ENCODE assay signal across 18 cellular contexts in the genomic region with DNA sequence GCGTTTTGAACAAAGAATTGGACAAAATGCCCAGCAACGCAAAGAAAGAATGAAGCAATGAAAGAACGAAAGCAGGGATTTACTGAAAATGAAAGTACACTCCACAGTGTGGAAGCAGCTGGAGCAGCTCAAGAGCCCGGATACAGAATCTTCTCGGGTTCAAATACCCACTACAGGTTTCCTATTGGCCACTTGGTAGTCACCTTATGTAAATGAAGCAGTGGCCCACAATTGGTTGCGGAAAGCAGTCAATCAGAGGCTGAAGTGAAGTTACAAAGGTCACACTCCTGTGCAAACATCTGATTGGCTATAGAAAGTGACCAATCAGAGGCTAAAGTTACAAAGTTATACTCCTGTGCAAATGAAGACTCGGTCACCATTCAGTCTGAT. TPM values are rescaled to one million over a fixed set of nuclear protein-coding genes. Genes with fewer than 3 reads are reported as not detected.
A peak's percentile ranks its signal among the peaks of the same experiment; 100 is the strongest.
DNase-seq lines count a peak whose midpoint lies in the region; ATAC-seq, FAIRE-seq and TF ChIP-seq lines count a peak whose summit lies in the region.
"Had no signal": no experiment of that assay in that cellular context is flagged by ENCODE, and none has a peak within 500 bp of the region (broad histone marks: within the 10 kb centered on the region; RNA-seq: fewer than 3 reads in every experiment).

No MANE protein-coding gene starts in this region.

- H3K4me1 ChIP-seq in IMR-90 (ENCODE audit: control insufficient read depth, insufficient read depth, low read length), result no peaks in the 10 kb centered on the region
- H3K4me1 ChIP-seq in GM12878 (ENCODE audit: control insufficient read depth, insufficient read depth, low read length), result no peaks in the 10 kb centered on the region
- peaks cover 2 to 11% (median 8%) of the 10 kb centered on the region in 4 donors for H3K4me1 ChIP-seq in liver (ENCODE audit: control insufficient read depth in 4 of 4, insufficient read depth in 4 of 4, low read length in 3 of 4)
- H3K4me1 ChIP-seq: prostate gland had no signal

- H3K9me1 ChIP-seq in IMR-90 (ENCODE audit: insufficient read depth, low read length), result no peaks in the 10 kb centered on the region

- H3K9me3 Mint-ChIP-seq in CD14-positive monocyte, result peaks cover 0 to 3% (median 0%) of the 10 kb centered on the region in 7 donors
- H3K9me3 Mint-ChIP-seq in stimulated activated naive CD8-positive, alpha-beta T cell treated with anti-CD3 and anti-CD28 coated beads, Interleukin-15, amount 100 ng/mL, for 72 hours, result no peaks in the 10 kb centered on the region
- H3K9me3 Mint-ChIP-seq: activated naive CD4-positive, alpha-beta T cell treated with anti-CD3 and anti-CD28 coated beads, Interleukin-2, amount 50 U/mL, for 24 hours had no signal

- intact Hi-C loops in IMR-90 (cut with micrococcal nuclease), result no loop called here
- intact Hi-C loops in GM12878 (cut with micrococcal nuclease; ENCODE audit: unreplicated experiment), result no loop called here
- intact Hi-C loops in CD14-positive monocyte (cut with micrococcal nuclease), result no loop called here

- no peak overlapping the region for H2BK20ac ChIP-seq in IMR-90 (ENCODE audit: low read depth, low read length)

- no peak overlapping the region for H3K9ac ChIP-seq in IMR-90 (ENCODE audit: low read depth, low read length)
- H3K9ac ChIP-seq in GM12878 (ENCODE audit: control insufficient read depth, insufficient read depth, low read length), result no peak overlapping the region
- H3K9ac ChIP-seq in liver (ENCODE audit: low read depth in 1 of 2, low read length in 2 of 2), result no peak overlapping the region

- H3K27ac Mint-ChIP-seq in CD14-positive monocyte, result peak overlapping the region in 1 of 7 donors; percentile 11
- H3K27ac Mint-ChIP-seq in stimulated activated naive CD8-positive, alpha-beta T cell treated with anti-CD3 and anti-CD28 coated beads, Interleukin-15, amount 100 ng/mL, for 72 hours, result no peak overlapping the region
- H3K27ac Mint-ChIP-seq: activated CD4-positive, alpha-beta T cell treated with anti-CD3 and anti-CD28 coated beads for 36 hours; activated naive CD4-positive, alpha-beta T cell treated with anti-CD3 and anti-CD28 coated beads, Interleukin-2, amount 50 U/mL, for 24 hours; T-helper 17 cell had no signal

- dilution Hi-C loops in IMR-90 (cut with HindIII; ENCODE audit: low sequenced_read_pairs, unreplicated experiment), result no loop called here

- H3K27ac ChIP-seq in IMR-90 (ENCODE audit: insufficient read depth, low read length), result no peak overlapping the region
- H3K27ac ChIP-seq in GM12878 (ENCODE audit: control insufficient read depth, insufficient read depth), result no peak overlapping the region
- peak overlapping the region; percentile 29 to 69 for H3K27ac ChIP-seq in liver (ENCODE audit: low read depth in 1 of 2, low read length in 2 of 2)
- H3K27ac ChIP-seq: brain microvascular endothelial cell, hepatocyte, prostate gland had no signal

- SMC1A ChIA-PET in GM12878 (lab: Charles Lee; ENCODE audit: uncharacterized antibody, unreplicated experiment), result no interaction called here

- POLR2A ChIA-PET in IMR-90 (lab: Charles Lee; ENCODE audit: unreplicated experiment) (interaction anchor here (0.7 kb wide), 1 partner anchor 1953 kb away, joined by 11 read pairs; no protein-coding TSS in a partner anchor), GM12878 (lab: Charles Lee) (no interaction called here)

- H3K4me3 Mint-ChIP-seq in CD14-positive monocyte, result no peak overlapping the region
- H3K4me3 Mint-ChIP-seq in stimulated activated naive CD8-positive, alpha-beta T cell treated with anti-CD3 and anti-CD28 coated beads, Interleukin-15, amount 100 ng/mL, for 72 hours, result no peak overlapping the region
- H3K4me3 Mint-ChIP-seq: activated CD4-positive, alpha-beta T cell treated with anti-CD3 and anti-CD28 coated beads for 36 hours; activated naive CD4-positive, alpha-beta T cell treated with anti-CD3 and anti-CD28 coated beads, Interleukin-2, amount 50 U/mL, for 24 hours; naive B cell; T-helper 17 cell had no signal

- FAIRE-seq in GM12878 (lab: Jason Lieb, UNC), result no peak
- FAIRE-seq: D721Med had no signal

- H3K23ac ChIP-seq in IMR-90 (ENCODE audit: low read depth, low read length), result no peak overlapping the region

- no peak overlapping the region for H4K91ac ChIP-seq in IMR-90 (ENCODE audit: insufficient read depth, low read depth, low read length)

- H4K20me1 ChIP-seq in IMR-90 (ENCODE audit: insufficient read depth, low read length) (no peaks in the 10 kb centered on the region), GM12878 (ENCODE audit: control insufficient read depth, insufficient read depth) (no peaks in the 10 kb centered on the region)

- no peak for TF ChIP-seq EP300 in GM12878 (IDR thresholded peaks at IDR 0.05; ENCODE audit: borderline replicate concordance in 1 of 2, control insufficient read depth in 1 of 2, low read depth in 2 of 2, low read length in 2 of 2)

- H2AK9ac ChIP-seq in IMR-90 (replicated peaks; ENCODE audit: low read depth, low read length, poor library complexity), result no peak overlapping the region

- H3K9me3 ChIP-seq in IMR-90 (ENCODE audit: control insufficient read depth, insufficient read depth, low read length) (no peaks in the 10 kb centered on the region), GM12878 (replicated peaks; ENCODE audit: control insufficient read depth, insufficient read depth, low read length) (no peaks in the 10 kb centered on the region; the same call in 2 of the 3 replicates), liver (ENCODE audit: control insufficient read depth in 4 of 4, low read length in 3 of 4) (no peaks in the 10 kb centered on the region)
- H3K9me3 ChIP-seq: prostate gland had no signal

- TF ChIP-seq CTCF in IMR-90 (conservative IDR thresholded peaks at IDR 0.05; ENCODE audit: low read depth, low read length) (no peak), GM12878 (IDR thresholded peaks at IDR 0.05 in 2 of 3, conservative IDR thresholded peaks at IDR 0.05 in 1 of 3; ENCODE audit: control insufficient read depth in 2 of 3, extremely low read depth in 1 of 3, insufficient read depth in 1 of 3, low read depth in 3 of 3, low read length in 3 of 3) (no peak), liver (IDR thresholded peaks at IDR 0.05; ENCODE audit: low read depth, low read length, missing input control) (no peak), CD14-positive monocyte (IDR thresholded peaks at IDR 0.05) (no peak)

- H2BK15ac ChIP-seq in IMR-90 (ENCODE audit: low read depth, low read length), result no peak overlapping the region

- H2BK120ac ChIP-seq in IMR-90 (ENCODE audit: low read depth, low read length), result no peak overlapping the region

- no peak overlapping the region for H2BK5ac ChIP-seq in IMR-90 (ENCODE audit: low read depth, low read length, poor library complexity, severe bottlenecking)

- peak; percentile 59 for DNase-seq in Daoy (ENCODE audit: low read depth)
- DNase-seq in IMR-90, result no peak
- DNase-seq in GM12878 (ENCODE audit: low read depth, low spot score), result no peak
- no peak for DNase-seq in CD14-positive monocyte (ENCODE audit: low spot score)
- no peak for DNase-seq in hepatic stellate cell (ENCODE audit: low spot score)
- DNase-seq in stimulated activated naive CD8-positive, alpha-beta T cell treated with anti-CD3 and anti-CD28 coated beads, Interleukin-15, amount 100 ng/mL, for 72 hours, result no peak
- DNase-seq: activated CD4-positive, alpha-beta T cell treated with anti-CD3 and anti-CD28 coated beads for 36 hours; AML-193; brain microvascular endothelial cell; naive B cell; NCI-H2029 treated with DMSO at 0.1 percent for 48 hours; T-helper 17 cell had no signal

- H3K4me2 ChIP-seq in IMR-90 (ENCODE audit: low read depth, low read length) (peak overlapping the region; percentile 35; the same call in 1 of the 2 replicates), GM12878 (ENCODE audit: control insufficient read depth, insufficient read depth) (no peak overlapping the region)
- H3K4me2 ChIP-seq: hepatocyte had no signal

- no peak overlapping the region for H4K5ac ChIP-seq in IMR-90 (ENCODE audit: low read depth, low read length)

- TF ChIP-seq POLR2A in IMR-90 (IDR thresholded peaks at IDR 0.05; ENCODE audit: low read depth, low read length) (no peak), GM12878 (IDR thresholded peaks at IDR 0.05; ENCODE audit: low read depth, low read length) (no peak)

- in situ Hi-C loops in IMR-90 (cut with MboI; ENCODE audit: low sequenced_read_pairs) (no loop called here), GM12878 (cut with MboI) (no loop called here)

- RAD21 ChIA-PET in GM12878 (lab: Charles Lee; ENCODE audit: unreplicated experiment), result no interaction called here

- TF ChIP-seq RAD21 in IMR-90 (IDR thresholded peaks at IDR 0.05; ENCODE audit: low read length) (no peak), GM12878 (IDR thresholded peaks at IDR 0.05; ENCODE audit: insufficient read depth, low read depth, low read length) (no peak), liver (IDR thresholded peaks at IDR 0.05) (peak in 1 of 2 donors; percentile 9)

- H3K4me3 ChIP-seq in IMR-90 (ENCODE audit: insufficient read depth, low read depth, low read length) (no peak overlapping the region), GM12878 (no peak overlapping the region), liver (ENCODE audit: low read depth in 1 of 3, low read length in 3 of 3) (peak overlapping the region in 1 of 3 donors; percentile 39)
- H3K4me3 ChIP-seq: hepatocyte, prostate gland had no signal

- no peaks in the 10 kb centered on the region for H3K4me1 Mint-ChIP-seq in CD14-positive monocyte
- H3K4me1 Mint-ChIP-seq in stimulated activated naive CD8-positive, alpha-beta T cell treated with anti-CD3 and anti-CD28 coated beads, Interleukin-15, amount 100 ng/mL, for 72 hours, result no peaks in the 10 kb centered on the region
- H3K4me1 Mint-ChIP-seq: activated CD4-positive, alpha-beta T cell treated with anti-CD3 and anti-CD28 coated beads for 36 hours; activated naive CD4-positive, alpha-beta T cell treated with anti-CD3 and anti-CD28 coated beads, Interleukin-2, amount 50 U/mL, for 24 hours; naive B cell; T-helper 17 cell had no signal

- H4K8ac ChIP-seq in IMR-90 (ENCODE audit: low read depth in 2 of 2, low read length in 2 of 2), result no peak overlapping the region

- no peak overlapping the region for H3K18ac ChIP-seq in IMR-90 (ENCODE audit: low read depth, low read length)

- H3K56ac ChIP-seq in IMR-90 (ENCODE audit: extremely low read depth, insufficient read depth, low read length), result no peak overlapping the region

- no TSS peak for BruUV-seq in IMR-90 (replicated peaks; lab: Mats Ljungman, UMichigan)
- BruUV-seq in GM12878 (replicated peaks; lab: Mats Ljungman, UMichigan), result no TSS peak

- no peak for ATAC-seq in IMR-90 (ENCODE audit: low read depth)
- no peak for ATAC-seq in GM12878
- ATAC-seq in HG03469 (IDR thresholded peaks at IDR 0.05; ENCODE audit: unreplicated experiment), result no peak
- no peak for ATAC-seq in stimulated activated naive CD8-positive, alpha-beta T cell treated with anti-CD3 and anti-CD28 coated beads, Interleukin-15, amount 100 ng/mL, for 72 hours
- ATAC-seq: activated CD4-positive, alpha-beta T cell treated with anti-CD3 and anti-CD28 coated beads for 36 hours; T-helper 17 cell had no signal

- no peak overlapping the region for H2AFZ ChIP-seq in IMR-90 (replicated peaks; ENCODE audit: low read length, poor library complexity)
- H2AFZ ChIP-seq in GM12878 (ENCODE audit: control insufficient read depth, low read depth, low read length), result no peak overlapping the region
- H2AFZ ChIP-seq: hepatocyte had no signal

- H2AK5ac ChIP-seq in IMR-90 (ENCODE audit: low read depth, low read length), result no peak overlapping the region

- H3K79me1 ChIP-seq in IMR-90 (ENCODE audit: low read depth in 1 of 2, low read length in 2 of 2), result no peaks in the 10 kb centered on the region

- H3K27me3 ChIP-seq in IMR-90 (ENCODE audit: control insufficient read depth, insufficient read depth, low read length), result peaks cover 13% of the 10 kb centered on the region
- H3K27me3 ChIP-seq in GM12878 (replicated peaks in 1 of 2; ENCODE audit: control insufficient read depth in 2 of 2, insufficient read depth in 2 of 2, low read length in 1 of 2), result peaks cover 0 to 1% of the 10 kb centered on the region in 2 experiments; a peak in 1 of 4 replicates
- H3K27me3 ChIP-seq in liver (ENCODE audit: control insufficient read depth in 4 of 4, insufficient read depth in 4 of 4, low read length in 3 of 4), result no peaks in the 10 kb centered on the region
- H3K27me3 ChIP-seq: brain microvascular endothelial cell, hepatocyte had no signal

- H3K36me3 ChIP-seq in IMR-90 (ENCODE audit: control insufficient read depth, insufficient read depth, low read length), result no peaks in the 10 kb centered on the region
- no peaks in the 10 kb centered on the region for H3K36me3 ChIP-seq in GM12878 (ENCODE audit: control insufficient read depth in 2 of 2, insufficient read depth in 2 of 2, low read length in 1 of 2)
- H3K36me3 ChIP-seq in liver (ENCODE audit: control insufficient read depth in 4 of 4, insufficient read depth in 3 of 4, low read depth in 1 of 4, low read length in 3 of 4), result no peaks in the 10 kb centered on the region
- H3K36me3 ChIP-seq: brain microvascular endothelial cell, prostate gland had no signal

- H3K27me3 Mint-ChIP-seq in CD14-positive monocyte (ENCODE audit: low read depth in 3 of 3), result peaks cover 8 to 21% (median 11%) of the 10 kb centered on the region in 3 donors
- no peaks in the 10 kb centered on the region for H3K27me3 Mint-ChIP-seq in stimulated activated naive CD8-positive, alpha-beta T cell treated with anti-CD3 and anti-CD28 coated beads, Interleukin-15, amount 100 ng/mL, for 72 hours
- H3K27me3 Mint-ChIP-seq: activated naive CD4-positive, alpha-beta T cell treated with anti-CD3 and anti-CD28 coated beads, Interleukin-2, amount 50 U/mL, for 24 hours had no signal

- H3K14ac ChIP-seq in IMR-90 (replicated peaks; ENCODE audit: low read depth, low read length), result no peak overlapping the region

- 80% methylated on average over 3 of the region's 7 CpGs; no CpG with 5 or more reads in 1 of the 2 experiments for WGBS in IMR-90 (ENCODE audit: extremely low coverage in 2 of 2, insufficient read length in 1 of 2), 2 experiments
- WGBS in GM12878 (ENCODE audit: insufficient coverage, insufficient replicate concordance, low lambda C conversion rate, missing lambda C conversion rate), result 65% methylated on average over 7 of the region's 7 CpGs
- 50% methylated on average over 7 of the region's 7 CpGs for WGBS in liver

- CTCF ChIA-PET in IMR-90 (lab: Yijun Ruan, JAX) (no interaction called here), GM12878 (lab: Yijun Ruan, JAX) (no interaction called here)

- no peak overlapping the region for H3K4ac ChIP-seq in IMR-90 (ENCODE audit: low read depth, low read length)

- H3K36me3 Mint-ChIP-seq in CD14-positive monocyte, result no peaks in the 10 kb centered on the region
- H3K36me3 Mint-ChIP-seq: activated naive CD4-positive, alpha-beta T cell treated with anti-CD3 and anti-CD28 coated beads, Interleukin-2, amount 50 U/mL, for 24 hours; naive B cell had no signal

- H3K79me2 ChIP-seq in GM12878 (ENCODE audit: control insufficient read depth, insufficient read depth, low read length), result no peaks in the 10 kb centered on the region
- H3K79me2 ChIP-seq: hepatocyte had no signal

RNA-seq across cellular contexts. Expression of a gene that starts 15.0 kb away (rescaled TPM):
- total RNA-seq in Daoy (2014; rRNA removed; shearing (Covaris generic)), result 5.7 and 7.1 TPM in 2 replicates
- total RNA-seq in IMR-90 (2012; rRNA removed) (1.6 and 2.2 TPM in 2 replicates), GM12878 (2014; rRNA removed) (3.3 and 3.5 TPM in 2 replicates), GM12878 (2014; rRNA removed; fragmentation: Illumina TruSeq; extraction: Trizol) (3.0 and 3.1 TPM in 2 replicates), GM12878 (2021) (7.3 and 8.7 TPM in 2 replicates), liver (10 to 100 TPM in 1 of 2 donors, 1 to 10 TPM in 1; 3.2 to 15.1 TPM)
- polyA plus RNA-seq in IMR-90 (2012; rRNA removed) (2.8 and 3.7 TPM in 2 replicates), GM12878 (2011; rRNA removed) (2.6 and 3.7 TPM in 2 replicates), GM12878 (2014; fragmentation: Illumina TruSeq; extraction: Trizol) (2.0 and 3.3 TPM in 2 replicates), GM12878 (2014; fragmentation: Nextera tagmentation; extraction: Ambion mirVana) (under 1 TPM; 0.16 to 0.40 TPM), GM12878 (2014; rRNA removed) (4.4 and 8.1 TPM in 2 replicates), GM12878 (2016; fragmentation: Nextera tagmentation; extraction: Ambion mirVana) (1 to 10 TPM in 1 of 2 experiments, under 1 TPM in 1; 0.89 to 1.3 TPM), liver (1 to 10 TPM; 4.1 to 6.1 TPM), CD14-positive monocyte (under 1 TPM; 0.48 to 0.99 TPM)
- 0.86 and 1.6 TPM in 2 replicates for polyA plus RNA-seq in IMR-90 (2012; cell fraction: cytosol; rRNA removed)
- polyA plus RNA-seq in IMR-90 (2012; cell fraction: nucleus; rRNA removed; ENCODE audit: low replicate concordance), result 16.1 and 16.3 TPM in 2 replicates
- 16.2 and 20.5 TPM in 2 replicates for total RNA-seq in GM12878 (2013; cell fraction: nucleolus; rRNA removed)
- polyA plus RNA-seq in GM12878 (2011; ENCODE audit: low read depth), result 2.6 TPM
- polyA plus RNA-seq in GM12878 (2011; cell fraction: cytosol; rRNA removed), result 2.7 and 2.9 TPM in 2 replicates
- 17.1 and 21.0 TPM in 2 replicates for polyA plus RNA-seq in GM12878 (2011; cell fraction: nucleus; rRNA removed)
- 3.4 and 3.7 TPM in 2 replicates for polyA plus RNA-seq in GM12878 (2012)
- 8.1 and 8.9 TPM in 2 replicates for polyA minus RNA-seq in GM12878 (2011; rRNA and poly(A)+ RNA removed)
- 1.1 and 2.2 TPM in 2 replicates for polyA minus RNA-seq in GM12878 (2011; cell fraction: cytosol; rRNA and poly(A)+ RNA removed)
- 5.7 and 11.5 TPM in 2 replicates for polyA minus RNA-seq in GM12878 (2011; cell fraction: nucleus; rRNA and poly(A)+ RNA removed)

Comparison
In these comparisons a context has a peak if more than half of its experiments do, and no peak if none do; other contexts are left out.
1. H3K27ac ChIP-seq: peak in liver (2 of 2); none in IMR-90 (single experiment) and GM12878 (single experiment).